In genomic region chr12:20527396-20528154, GRCh38 we compare ENCODE assay signal across 15 cellular contexts.
DNase-seq lines count a peak whose midpoint lies in the region; ATAC-seq and TF ChIP-seq lines count a peak whose summit lies in the region.
"Had no signal": no experiment of that assay in that cellular context is flagged by ENCODE, and none has a peak within 500 bp of the region (broad histone marks: within the 10 kb centered on the region; RNA-seq: fewer than 3 reads in every experiment).

No MANE protein-coding gene starts in this region.

- H4K20me1 ChIP-seq in neural progenitor cell (ENCODE audit: low read depth) (no peaks in the 10 kb centered on the region), smooth muscle cell (ENCODE audit: low read depth) (no peaks in the 10 kb centered on the region), Karpas-422 (ENCODE audit: insufficient read depth, low read depth, low read length) (no peaks in the 10 kb centered on the region)

- H3K4me3 ChIP-seq in heart right ventricle (no peak overlapping the region), fibroblast of the aortic adventitia (ENCODE audit: low read depth, low read length) (no peak overlapping the region), neural progenitor cell (no peak overlapping the region), smooth muscle cell (no peak overlapping the region), Karpas-422 (ENCODE audit: low read length) (no peak overlapping the region)
- H3K4me3 ChIP-seq: upper lobe of left lung had no signal

- H3K27me3 Mint-ChIP-seq in neural progenitor cell (ENCODE audit: insufficient read depth, low read depth): peaks cover 3% of the 10 kb centered on the region
- H3K27me3 Mint-ChIP-seq: activated naive CD8-positive, alpha-beta T cell treated with anti-CD3 and anti-CD28 coated beads, Interleukin-2, amount 50 U/mL, for 24 hours had no signal

- TF ChIP-seq CTCF in heart right ventricle (IDR thresholded peaks at IDR 0.05): no peak
- TF ChIP-seq CTCF in fibroblast of the aortic adventitia (IDR thresholded peaks at IDR 0.05; ENCODE audit: insufficient read depth, low read length): no peak
- TF ChIP-seq CTCF in neural progenitor cell (IDR thresholded peaks at IDR 0.05): no peak
- no peak for TF ChIP-seq CTCF in smooth muscle cell (IDR thresholded peaks at IDR 0.05; ENCODE audit: borderline replicate concordance, insufficient read depth, poor library complexity, severe bottlenecking)

- H3K27me3 ChIP-seq in heart right ventricle (no peaks in the 10 kb centered on the region), neural progenitor cell (no peaks in the 10 kb centered on the region), smooth muscle cell (ENCODE audit: low read depth) (no peaks in the 10 kb centered on the region), Karpas-422 (ENCODE audit: low read length) (no peaks in the 10 kb centered on the region)
- H3K27me3 ChIP-seq: upper lobe of left lung had no signal

- H2AFZ ChIP-seq in neural progenitor cell (replicated peaks) (peak overlapping the region; percentile 22), smooth muscle cell (ENCODE audit: low read depth) (no peak overlapping the region), Karpas-422 (ENCODE audit: low read length) (no peak overlapping the region)

- H3K79me2 ChIP-seq in neural progenitor cell (ENCODE audit: low read depth): no peaks in the 10 kb centered on the region
- no peaks in the 10 kb centered on the region for H3K79me2 ChIP-seq in smooth muscle cell (ENCODE audit: low read depth)
- no peaks in the 10 kb centered on the region for H3K79me2 ChIP-seq in Karpas-422 (ENCODE audit: low read length)

- ATAC-seq in heart right ventricle (peak in 4 of 8 donors; percentile 14 to 58 (median 35)), Right ventricle myocardium inferior (no peak)
- ATAC-seq: activated naive CD8-positive, alpha-beta T cell treated with anti-CD3 and anti-CD28 coated beads, Interleukin-2, amount 50 U/mL, for 24 hours had no signal

- DNase-seq in heart right ventricle (no peak), Right ventricle myocardium inferior (ENCODE audit: missing footprints) (no peak), fibroblast of the aortic adventitia (ENCODE audit: low read depth) (peak; percentile 58), neural progenitor cell (ENCODE audit: low spot score) (no peak), NCI-H1694 (lab: John Stamatoyannopoulos, UW) (no peak), smooth muscle cell (lab: John Stamatoyannopoulos, UW; ENCODE audit: unreplicated experiment) (no peak), Karpas-422 (no peak)
- DNase-seq in effector CD4-positive, alpha-beta T cell: no peak
- DNase-seq: activated naive CD8-positive, alpha-beta T cell treated with anti-CD3 and anti-CD28 coated beads, Interleukin-2, amount 50 U/mL, for 24 hours; activated T-cell treated with anti-CD3 and anti-CD28 coated beads for 4 hours; DMS153; NCI-H2171; small intestine had no signal

- H3K4me1 ChIP-seq in heart right ventricle (peaks cover 6 to 50% (median 16%) of the 10 kb centered on the region in 9 donors), neural progenitor cell (peaks cover 14% of the 10 kb centered on the region), smooth muscle cell (ENCODE audit: low read depth) (no peaks in the 10 kb centered on the region), Karpas-422 (ENCODE audit: low read length) (no peaks in the 10 kb centered on the region)
- H3K4me1 ChIP-seq: upper lobe of left lung had no signal

- H3K36me3 ChIP-seq in heart right ventricle (no peaks in the 10 kb centered on the region), neural progenitor cell (no peaks in the 10 kb centered on the region), smooth muscle cell (ENCODE audit: low read depth) (no peaks in the 10 kb centered on the region), Karpas-422 (ENCODE audit: insufficient read depth, low read length) (no peaks in the 10 kb centered on the region)
- H3K36me3 ChIP-seq: upper lobe of left lung had no signal

- no peaks in the 10 kb centered on the region for H3K9me3 Mint-ChIP-seq in neural progenitor cell
- H3K9me3 Mint-ChIP-seq: activated naive CD8-positive, alpha-beta T cell treated with anti-CD3 and anti-CD28 coated beads, Interleukin-2, amount 50 U/mL, for 24 hours had no signal

- 46 to 60% methylated on average over 8 of the region's 8 CpGs for whole genome bisulfite sequencing in heart right ventricle, 2 donors
- WGBS in smooth muscle cell (ENCODE audit: low lambda C conversion rate): 84% methylated on average over 8 of the region's 8 CpGs

- intact Hi-C loops in heart right ventricle (cut with DNase I): no loop called here
- intact Hi-C loops in Right ventricle myocardium inferior (cut with DNase I): no loop called here

- H3K4me1 Mint-ChIP-seq in neural progenitor cell: peaks cover 17% of the 10 kb centered on the region
- H3K4me1 Mint-ChIP-seq: activated naive CD8-positive, alpha-beta T cell treated with anti-CD3 and anti-CD28 coated beads, Interleukin-2, amount 50 U/mL, for 24 hours had no signal

- H3K9me2 ChIP-seq in Karpas-422 (replicated peaks; ENCODE audit: insufficient read depth, low read length): no peaks in the 10 kb centered on the region; the same call in 1 of the 2 replicates

- H3K36me3 Mint-ChIP-seq in neural progenitor cell: no peaks in the 10 kb centered on the region

- H3K4me2 ChIP-seq in neural progenitor cell (no peak overlapping the region), smooth muscle cell (no peak overlapping the region), Karpas-422 (ENCODE audit: low read depth, low read length, poor library complexity, severe bottlenecking) (no peak overlapping the region)
- H3K4me2 ChIP-seq: KMS-11 had no signal

- peak overlapping the region; percentile 78 for H3K27ac Mint-ChIP-seq in neural progenitor cell
- H3K27ac Mint-ChIP-seq: activated naive CD8-positive, alpha-beta T cell treated with anti-CD3 and anti-CD28 coated beads, Interleukin-2, amount 50 U/mL, for 24 hours had no signal

- no peak overlapping the region for H3K4me3 Mint-ChIP-seq in neural progenitor cell
- H3K4me3 Mint-ChIP-seq: activated naive CD8-positive, alpha-beta T cell treated with anti-CD3 and anti-CD28 coated beads, Interleukin-2, amount 50 U/mL, for 24 hours had no signal

- H3K9me3 ChIP-seq in heart right ventricle: no peaks in the 10 kb centered on the region
- H3K9me3 ChIP-seq in neural progenitor cell (ENCODE audit: low read depth): no peaks in the 10 kb centered on the region
- H3K9me3 ChIP-seq in smooth muscle cell (replicated peaks; ENCODE audit: low read depth): no peaks in the 10 kb centered on the region
- no peaks in the 10 kb centered on the region for H3K9me3 ChIP-seq in Karpas-422 (ENCODE audit: low read length)
- H3K9me3 ChIP-seq: upper lobe of left lung had no signal

- H3K27ac ChIP-seq in heart right ventricle (peak overlapping the region in 8 of 10 donors; percentile 2 to 65 (median 35)), neural progenitor cell (no peak overlapping the region), smooth muscle cell (ENCODE audit: low read depth) (no peak overlapping the region), Karpas-422 (ENCODE audit: low read length) (no peak overlapping the region)
- H3K27ac ChIP-seq: KMS-11, upper lobe of left lung had no signal

- no peak overlapping the region for H3K9ac ChIP-seq in neural progenitor cell
- no peak overlapping the region for H3K9ac ChIP-seq in smooth muscle cell (ENCODE audit: low read depth)
- no peak overlapping the region for H3K9ac ChIP-seq in Karpas-422 (ENCODE audit: low read length)
- H3K9ac ChIP-seq: KMS-11 had no signal

- H3F3A ChIP-seq in neural progenitor cell (ENCODE audit: low read depth) (no peaks in the 10 kb centered on the region), smooth muscle cell (ENCODE audit: low read depth) (no peaks in the 10 kb centered on the region)

Comparison
In these comparisons a context has a peak if more than half of its experiments do, and no peak if none do; other contexts are left out.
1. H3K27ac ChIP-seq: peak in heart right ventricle (8 of 10); none in neural progenitor cell (single experiment), smooth muscle cell (single experiment) and Karpas-422 (single experiment).